19 cellular contexts compared by ENCODE assay signal in genomic region chr20:32541917-32542615, GRCh38. TPM values are rescaled to one million over a fixed set of nuclear protein-coding genes. Genes with fewer than 3 reads are reported as not detected.
DNase-seq lines count a peak whose midpoint lies in the region; ATAC-seq and TF ChIP-seq lines count a peak whose summit lies in the region.
"Had no signal": no experiment of that assay in that cellular context is flagged by ENCODE, and none has a peak within 500 bp of the region (broad histone marks: within the 10 kb centered on the region; RNA-seq: fewer than 3 reads in every experiment).

No MANE protein-coding gene starts in this region.

- H4K20me1 ChIP-seq in GM23338 (replicated peaks; ENCODE audit: insufficient read depth) = peaks cover 14% of the 10 kb centered on the region

- ATAC-seq in CD4-positive, alpha-beta T cell (ENCODE audit: poor library complexity) = no peak
- no peak for ATAC-seq in GM23338
- no peak for ATAC-seq in activated naive CD8-positive, alpha-beta T cell treated with anti-CD3 and anti-CD28 coated beads, Interleukin-2, amount 50 U/mL, for 24 hours
- ATAC-seq in activated CD8-positive, alpha-beta memory T cell treated with anti-CD3 and anti-CD28 coated beads, Interleukin-2, amount 10 ng/mL, durations not matched to agents 7 days and 5 days = no peak
- ATAC-seq in GM21786 (IDR thresholded peaks at IDR 0.05; ENCODE audit: unreplicated experiment) = no peak
- ATAC-seq: Panc1; stimulated activated naive CD8-positive, alpha-beta T cell treated with anti-CD3 and anti-CD28 coated beads, Interleukin-15, amount 100 ng/mL, for 72 hours had no signal

- no peaks in the 10 kb centered on the region for H3K36me3 ChIP-seq in GM23338 (ENCODE audit: insufficient read depth)
- H3K36me3 ChIP-seq: sigmoid colon, SJSA1, upper lobe of left lung had no signal

- H3K27ac Mint-ChIP-seq in CD4-positive, alpha-beta T cell = peak overlapping the region; percentile 99
- H3K27ac Mint-ChIP-seq in GM23338 = no peak overlapping the region
- H3K27ac Mint-ChIP-seq in activated naive CD8-positive, alpha-beta T cell treated with anti-CD3 and anti-CD28 coated beads, Interleukin-2, amount 50 U/mL, for 24 hours = peak overlapping the region; percentile 21
- H3K27ac Mint-ChIP-seq in mesothelial cell of epicardium = peak overlapping the region; percentile 64
- H3K27ac Mint-ChIP-seq in activated CD8-positive, alpha-beta memory T cell treated with anti-CD3 and anti-CD28 coated beads, Interleukin-2, amount 10 ng/mL, durations not matched to agents 7 days and 5 days = no peak overlapping the region

- no peaks in the 10 kb centered on the region for H3K27me3 Mint-ChIP-seq in CD4-positive, alpha-beta T cell
- peaks cover 23% of the 10 kb centered on the region for H3K27me3 Mint-ChIP-seq in GM23338 (ENCODE audit: insufficient read depth, low read depth, poor library complexity)
- no peaks in the 10 kb centered on the region for H3K27me3 Mint-ChIP-seq in activated naive CD8-positive, alpha-beta T cell treated with anti-CD3 and anti-CD28 coated beads, Interleukin-2, amount 50 U/mL, for 24 hours
- no peaks in the 10 kb centered on the region for H3K27me3 Mint-ChIP-seq in mesothelial cell of epicardium (ENCODE audit: low read depth)
- H3K27me3 Mint-ChIP-seq in activated CD8-positive, alpha-beta memory T cell treated with anti-CD3 and anti-CD28 coated beads, Interleukin-2, amount 10 ng/mL, durations not matched to agents 7 days and 5 days = no peaks in the 10 kb centered on the region
- H3K27me3 Mint-ChIP-seq: stimulated activated naive CD8-positive, alpha-beta T cell treated with anti-CD3 and anti-CD28 coated beads, Interleukin-15, amount 100 ng/mL, for 72 hours had no signal

- H3K4me1 ChIP-seq in GM23338 (ENCODE audit: insufficient read depth) = peaks cover 28% of the 10 kb centered on the region

- no peaks in the 10 kb centered on the region for H3K9me3 ChIP-seq in CD4-positive, alpha-beta T cell (ENCODE audit: control insufficient read depth, low read length)
- H3K9me3 ChIP-seq: sigmoid colon, SJSA1, upper lobe of left lung had no signal

- no peak overlapping the region for H3K4me2 ChIP-seq in GM23338
- H3K4me2 ChIP-seq: KMS-11 had no signal

- POLR2A ChIA-PET in CD4-positive, alpha-beta T cell (lab: Charles Lee) = interaction anchor here (0.6 to 12.0 kb wide), 9 partner anchors 8 to 125 kb away, joined by 3 to 314 read pairs (median 3); partner anchors contain the start of gene NOL4L

- H3K4me1 Mint-ChIP-seq in CD4-positive, alpha-beta T cell (ENCODE audit: low read depth) = peaks cover 87% of the 10 kb centered on the region
- peaks cover 30% of the 10 kb centered on the region for H3K4me1 Mint-ChIP-seq in GM23338
- H3K4me1 Mint-ChIP-seq in activated naive CD8-positive, alpha-beta T cell treated with anti-CD3 and anti-CD28 coated beads, Interleukin-2, amount 50 U/mL, for 24 hours = peaks cover 83% of the 10 kb centered on the region
- peaks cover 67% of the 10 kb centered on the region for H3K4me1 Mint-ChIP-seq in mesothelial cell of epicardium
- H3K4me1 Mint-ChIP-seq in activated CD8-positive, alpha-beta memory T cell treated with anti-CD3 and anti-CD28 coated beads, Interleukin-2, amount 10 ng/mL, durations not matched to agents 7 days and 5 days = peaks cover 50% of the 10 kb centered on the region

- DNase-seq in CD4-positive, alpha-beta T cell = no peak
- DNase-seq in GM23338 (ENCODE audit: low spot score) = no peak
- DNase-seq in activated naive CD8-positive, alpha-beta T cell treated with anti-CD3 and anti-CD28 coated beads, Interleukin-2, amount 50 U/mL, for 24 hours = no peak
- no peak for DNase-seq in mesothelial cell of epicardium (ENCODE audit: low spot score in 2 of 2, unreplicated experiment in 2 of 2)
- no peak for DNase-seq in cortex of kidney (lab: John Stamatoyannopoulos, UW)
- DNase-seq in activated CD8-positive, alpha-beta memory T cell treated with anti-CD3 and anti-CD28 coated beads, Interleukin-2, amount 10 ng/mL, durations not matched to agents 7 days and 5 days = no peak
- no peak for DNase-seq in activated CD4-positive, CD25-positive, alpha-beta regulatory T cell treated with anti-CD3 and anti-CD28 coated beads, Interleukin-2, amount 50 U/mL, for 72 hours
- DNase-seq: amniotic stem cell; NCI-H1930; NCI-H446; sigmoid colon; stimulated activated naive CD8-positive, alpha-beta T cell treated with anti-CD3 and anti-CD28 coated beads, Interleukin-15, amount 100 ng/mL, for 72 hours; T-helper 9 cell had no signal

- peak overlapping the region; percentile 47 for H3K4me3 Mint-ChIP-seq in CD4-positive, alpha-beta T cell
- no peak overlapping the region for H3K4me3 Mint-ChIP-seq in GM23338
- H3K4me3 Mint-ChIP-seq in activated naive CD8-positive, alpha-beta T cell treated with anti-CD3 and anti-CD28 coated beads, Interleukin-2, amount 50 U/mL, for 24 hours = no peak overlapping the region
- no peak overlapping the region for H3K4me3 Mint-ChIP-seq in mesothelial cell of epicardium
- H3K4me3 Mint-ChIP-seq in activated CD8-positive, alpha-beta memory T cell treated with anti-CD3 and anti-CD28 coated beads, Interleukin-2, amount 10 ng/mL, durations not matched to agents 7 days and 5 days = no peak overlapping the region

- H3K27me3 ChIP-seq in CD4-positive, alpha-beta T cell (ENCODE audit: control insufficient read depth, insufficient read depth, low read length) = no peaks in the 10 kb centered on the region
- peaks cover 19% of the 10 kb centered on the region for H3K27me3 ChIP-seq in GM23338 (ENCODE audit: insufficient read depth)
- H3K27me3 ChIP-seq: SJSA1, upper lobe of left lung had no signal

- H3K79me2 ChIP-seq in GM23338 (replicated peaks; ENCODE audit: insufficient read depth) = no peaks in the 10 kb centered on the region

- H2AFZ ChIP-seq in GM23338 = peak overlapping the region; percentile 21; the same call in 1 of the 2 replicates
- H2AFZ ChIP-seq: parathyroid adenoma had no signal

- no peak for TF ChIP-seq CTCF in CD4-positive, alpha-beta T cell (IDR thresholded peaks at IDR 0.05)
- TF ChIP-seq CTCF in GM23338 (conservative IDR thresholded peaks at IDR 0.05; ENCODE audit: low read depth in 2 of 2) (no peak), mesothelial cell of epicardium (IDR thresholded peaks at IDR 0.05; ENCODE audit: unreplicated experiment) (no peak)

- H3K4me3 ChIP-seq in GM23338 = no peak overlapping the region
- H3K4me3 ChIP-seq: sigmoid colon, SJSA1, upper lobe of left lung had no signal

- H3K36me3 Mint-ChIP-seq in CD4-positive, alpha-beta T cell (ENCODE audit: low read depth) = peaks cover 16% of the 10 kb centered on the region
- no peaks in the 10 kb centered on the region; the same call in 2 of the 3 replicates for H3K36me3 Mint-ChIP-seq in GM23338 (ENCODE audit: low read depth)
- H3K36me3 Mint-ChIP-seq in activated naive CD8-positive, alpha-beta T cell treated with anti-CD3 and anti-CD28 coated beads, Interleukin-2, amount 50 U/mL, for 24 hours (ENCODE audit: low read depth) = peaks cover 2% of the 10 kb centered on the region
- no peaks in the 10 kb centered on the region for H3K36me3 Mint-ChIP-seq in mesothelial cell of epicardium
- peaks cover 1% of the 10 kb centered on the region for H3K36me3 Mint-ChIP-seq in activated CD8-positive, alpha-beta memory T cell treated with anti-CD3 and anti-CD28 coated beads, Interleukin-2, amount 10 ng/mL, durations not matched to agents 7 days and 5 days

- peaks cover 19% of the 10 kb centered on the region for H3F3A ChIP-seq in GM23338 (replicated peaks; ENCODE audit: low read depth)

- peak overlapping the region; percentile 96 for H3K27ac ChIP-seq in CD4-positive, alpha-beta T cell (ENCODE audit: low read depth, low read length)
- no peak overlapping the region for H3K27ac ChIP-seq in GM23338 (ENCODE audit: low read depth)
- H3K27ac ChIP-seq: KMS-11, parathyroid adenoma, sigmoid colon, SJSA1, upper lobe of left lung had no signal

- H3K9me3 Mint-ChIP-seq in CD4-positive, alpha-beta T cell = no peaks in the 10 kb centered on the region
- H3K9me3 Mint-ChIP-seq in GM23338 = no peaks in the 10 kb centered on the region
- no peaks in the 10 kb centered on the region for H3K9me3 Mint-ChIP-seq in activated naive CD8-positive, alpha-beta T cell treated with anti-CD3 and anti-CD28 coated beads, Interleukin-2, amount 50 U/mL, for 24 hours
- H3K9me3 Mint-ChIP-seq in mesothelial cell of epicardium = no peaks in the 10 kb centered on the region
- no peaks in the 10 kb centered on the region for H3K9me3 Mint-ChIP-seq in activated CD8-positive, alpha-beta memory T cell treated with anti-CD3 and anti-CD28 coated beads, Interleukin-2, amount 10 ng/mL, durations not matched to agents 7 days and 5 days (ENCODE audit: low read depth)
- H3K9me3 Mint-ChIP-seq: stimulated activated naive CD8-positive, alpha-beta T cell treated with anti-CD3 and anti-CD28 coated beads, Interleukin-15, amount 100 ng/mL, for 72 hours had no signal

- CTCF ChIA-PET in CD4-positive, alpha-beta T cell (lab: Charles Lee) = interaction anchor here (0.7 to 2.8 kb wide), 2 partner anchors 38 to 112 kb away, joined by 3 to 7 read pairs; no protein-coding TSS in a partner anchor
- CTCF ChIA-PET in activated CD8-positive, alpha-beta memory T cell treated with anti-CD3 and anti-CD28 coated beads, Interleukin-2, amount 10 ng/mL, durations not matched to agents 7 days and 5 days (lab: Charles Lee) = interaction anchor here (1.2 to 11.7 kb wide), 4 partner anchors 19 to 131 kb away, joined by 3 to 150 read pairs (median 8); partner anchors contain the start of gene C20orf203

- no peaks in the 10 kb centered on the region for H3K9me2 ChIP-seq in GM23338 (ENCODE audit: insufficient read depth)

- intact Hi-C loops in CD4-positive, alpha-beta T cell (cut with DNase I, micrococcal nuclease) = loop anchor here (2.0 to 5.0 kb wide), 2 partner anchors 35 to 39 kb away; no protein-coding TSS in a partner anchor

TF ChIP-seq in GM23338, 12 proteins besides CTCF, POLR2A, EP300 and RAD21 (continues in another document):
- TF ChIP-seq STAT1 (IDR thresholded peaks at IDR 0.05; ENCODE audit: unreplicated experiment) = no peak

RNA-seq across cellular contexts. Expression of gene NOL4L, which starts 43.1 kb away (rescaled TPM):
- 10 to 100 TPM; 53.1 to 55.6 TPM for total RNA-seq in CD4-positive, alpha-beta T cell
- total RNA-seq in GM23338 (2014; rRNA removed; shearing (Covaris generic)) = 32.8 and 38.8 TPM in 2 replicates
- polyA plus RNA-seq in GM23338 (2016; fragmentation: Nextera tagmentation; extraction: Ambion mirVana) = 36.7 and 39.2 TPM in 2 replicates
- total RNA-seq in mesothelial cell of epicardium = 90.6 to 93.7 TPM (median 91.3 TPM) in 3 replicates
- total RNA-seq in activated CD8-positive, alpha-beta memory T cell treated with anti-CD3 and anti-CD28 coated beads, Interleukin-2, amount 10 ng/mL, durations not matched to agents 7 days and 5 days = 10 to 100 TPM; 15.2 to 18.3 TPM

Comparison
In these comparisons a context has a peak if more than half of its experiments do, and no peak if none do; other contexts are left out.
1. H3K27ac Mint-ChIP-seq: peak in CD4-positive, alpha-beta T cell (single experiment), activated naive CD8-positive, alpha-beta T cell treated with anti-CD3 and anti-CD28 coated beads, Interleukin-2, amount 50 U/mL, for 24 hours (single experiment) and mesothelial cell of epicardium (single experiment); none in GM23338 (single experiment) and activated CD8-positive, alpha-beta memory T cell treated with anti-CD3 and anti-CD28 coated beads, Interleukin-2, amount 10 ng/mL, durations not matched to agents 7 days and 5 days (single experiment).